Comparison of ENCODE assay signal across 20 cellular contexts in the genomic region with DNA sequence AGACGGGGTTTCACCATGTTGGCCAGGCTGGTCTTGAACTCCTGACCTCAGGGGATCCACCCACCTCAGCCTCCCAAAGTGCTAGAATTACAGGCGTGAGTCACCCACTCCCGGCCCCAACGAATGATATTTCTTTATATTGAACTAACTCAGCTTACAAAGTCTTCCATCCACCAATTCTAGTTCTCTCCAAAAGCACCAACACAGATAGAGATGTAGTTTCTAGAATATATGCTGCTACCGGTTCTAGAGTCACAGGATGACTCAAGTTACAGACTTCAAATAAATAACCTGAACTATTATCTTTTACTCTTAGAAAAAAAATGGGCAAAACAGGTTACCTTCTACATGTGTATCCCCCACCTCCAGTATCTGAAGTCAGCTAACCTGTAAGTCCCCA. TPM values are rescaled to one million over a fixed set of nuclear protein-coding genes. Genes with fewer than 3 reads are reported as not detected.
DNase-seq lines count a peak whose midpoint lies in the region; ATAC-seq and TF ChIP-seq lines count a peak whose summit lies in the region.
"Had no signal": no experiment of that assay in that cellular context is flagged by ENCODE, and none has a peak within 500 bp of the region (broad histone marks: within the 10 kb centered on the region; RNA-seq: fewer than 3 reads in every experiment).

No MANE protein-coding gene starts in this region.

- no peak overlapping the region for H3K4me3 Mint-ChIP-seq in activated CD4-positive, alpha-beta T cell treated with anti-CD3 and anti-CD28 coated beads for 36 hours
- no peak overlapping the region for H3K4me3 Mint-ChIP-seq in central memory CD8-positive, alpha-beta T cell
- H3K4me3 Mint-ChIP-seq in endodermal cell, result no peak overlapping the region
- H3K4me3 Mint-ChIP-seq: CD4-positive, CD25-positive, alpha-beta regulatory T cell; CD8-positive, alpha-beta memory T cell; H9 had no signal

- no peak for DNase-seq in activated CD4-positive, alpha-beta T cell treated with anti-CD3 and anti-CD28 coated beads for 36 hours
- no peak for DNase-seq in activated CD4-positive, alpha-beta T cell treated with anti-CD3 and anti-CD28 coated beads, Interleukin-2, amount 50 U/mL, for 1 hour
- no peak for DNase-seq in left ventricle myocardium inferior
- DNase-seq in Right ventricle myocardium inferior (ENCODE audit: missing footprints), result no peak
- DNase-seq in central memory CD8-positive, alpha-beta T cell (ENCODE audit: low spot score in 2 of 2), result no peak
- no peak for DNase-seq in endodermal cell
- no peak for DNase-seq in stimulated activated CD4-positive, alpha-beta T cell treated with anti-CD3 and anti-CD28 coated beads, Interleukin-4, amount 100 ng/mL, for 1 hour
- DNase-seq: 8988T; BE2C; C1 segment of cervical spinal cord; CD8-positive, alpha-beta memory T cell; COR-L47; DMS 273 treated with DMSO at 0.1 percent for 48 hours; DMS53; DND-41; EL; H9 had no signal

- no peaks in the 10 kb centered on the region for H3K27me3 Mint-ChIP-seq in activated CD4-positive, alpha-beta T cell treated with anti-CD3 and anti-CD28 coated beads for 36 hours
- no peaks in the 10 kb centered on the region for H3K27me3 Mint-ChIP-seq in central memory CD8-positive, alpha-beta T cell
- H3K27me3 Mint-ChIP-seq in endodermal cell (ENCODE audit: insufficient read depth), result no peaks in the 10 kb centered on the region
- H3K27me3 Mint-ChIP-seq: CD4-positive, CD25-positive, alpha-beta regulatory T cell had no signal

- intact Hi-C loops in activated CD4-positive, alpha-beta T cell treated with anti-CD3 and anti-CD28 coated beads for 36 hours (cut with DNase I, micrococcal nuclease), result no loop called here
- intact Hi-C loops in left ventricle myocardium inferior (cut with micrococcal nuclease) (no loop called here), Right ventricle myocardium inferior (cut with DNase I) (no loop called here)

- H3K27me3 ChIP-seq in left ventricle myocardium inferior (ENCODE audit: low read depth) (no peaks in the 10 kb centered on the region), endodermal cell (ENCODE audit: control insufficient read depth, insufficient read depth, low read length, poor library complexity, severe bottlenecking) (no peaks in the 10 kb centered on the region)
- H3K27me3 ChIP-seq: BE2C had no signal

- peaks cover 11% of the 10 kb centered on the region for H3K4me1 Mint-ChIP-seq in activated CD4-positive, alpha-beta T cell treated with anti-CD3 and anti-CD28 coated beads for 36 hours
- peaks cover 39% of the 10 kb centered on the region for H3K4me1 Mint-ChIP-seq in central memory CD8-positive, alpha-beta T cell
- no peaks in the 10 kb centered on the region for H3K4me1 Mint-ChIP-seq in endodermal cell
- H3K4me1 Mint-ChIP-seq: H9 had no signal

- H3K27ac ChIP-seq in left ventricle myocardium inferior (replicated peaks) (peak overlapping the region; percentile 42), endodermal cell (ENCODE audit: low read depth, low read length) (no peak overlapping the region)
- H3K27ac ChIP-seq: HL-60 had no signal

- H3K9me3 ChIP-seq in left ventricle myocardium inferior (replicated peaks) (peaks cover 9% of the 10 kb centered on the region), endodermal cell (ENCODE audit: control insufficient read depth, low read length) (peaks cover 52% of the 10 kb centered on the region)
- H3K9me3 ChIP-seq: BE2C had no signal

- H3K36me3 ChIP-seq in left ventricle myocardium inferior (peaks cover 13% of the 10 kb centered on the region), endodermal cell (ENCODE audit: control insufficient read depth, insufficient read depth, low read length) (peaks cover 35% of the 10 kb centered on the region)
- H3K36me3 ChIP-seq: BE2C had no signal

- ATAC-seq in activated CD4-positive, alpha-beta T cell treated with anti-CD3 and anti-CD28 coated beads for 36 hours, result peak; percentile 53
- ATAC-seq in Right ventricle myocardium inferior, result no peak
- no peak for ATAC-seq in central memory CD8-positive, alpha-beta T cell (replicated peaks; ENCODE audit: extremely low read depth, poor library complexity, severe bottlenecking)
- ATAC-seq: GM12878 had no signal

- peaks cover 28% of the 10 kb centered on the region for H3K36me3 Mint-ChIP-seq in activated CD4-positive, alpha-beta T cell treated with anti-CD3 and anti-CD28 coated beads for 36 hours (ENCODE audit: low read depth)
- H3K36me3 Mint-ChIP-seq in central memory CD8-positive, alpha-beta T cell (ENCODE audit: insufficient read depth), result peaks cover 9% of the 10 kb centered on the region
- H3K36me3 Mint-ChIP-seq in endodermal cell (ENCODE audit: low read depth), result peaks cover 76% of the 10 kb centered on the region

- H3K4me3 ChIP-seq in left ventricle myocardium inferior (no peak overlapping the region), endodermal cell (ENCODE audit: low read length) (no peak overlapping the region)
- H3K4me3 ChIP-seq: GM12878 had no signal

- no peak overlapping the region for H3K9ac ChIP-seq in endodermal cell (ENCODE audit: extremely low read depth, low read length, poor library complexity, severe bottlenecking)

- H3K9me3 Mint-ChIP-seq in activated CD4-positive, alpha-beta T cell treated with anti-CD3 and anti-CD28 coated beads for 36 hours (ENCODE audit: low read depth), result peaks cover 8% of the 10 kb centered on the region
- peaks cover 7% of the 10 kb centered on the region for H3K9me3 Mint-ChIP-seq in central memory CD8-positive, alpha-beta T cell
- H3K9me3 Mint-ChIP-seq in endodermal cell, result peaks cover 55% of the 10 kb centered on the region

- CTCF ChIA-PET in activated CD4-positive, alpha-beta T cell treated with anti-CD3 and anti-CD28 coated beads for 36 hours (lab: Charles Lee), result interaction anchor here (0.9 kb wide), 2 partner anchors 15 to 78 kb away, joined by 3 to 4 read pairs; no protein-coding TSS in a partner anchor

- 93% methylated on average over 5 of the region's 5 CpGs; no CpG with 5 or more reads in 1 of the 2 experiments for WGBS in endodermal cell (ENCODE audit: insufficient coverage in 1 of 2, insufficient read length in 1 of 2), 2 experiments

- POLR2A ChIA-PET in activated CD4-positive, alpha-beta T cell treated with anti-CD3 and anti-CD28 coated beads for 36 hours (lab: Charles Lee), result no interaction called here

- no peak for TF ChIP-seq CTCF in left ventricle myocardium inferior (IDR thresholded peaks at IDR 0.05; ENCODE audit: borderline replicate concordance)
- TF ChIP-seq CTCF in endodermal cell (conservative IDR thresholded peaks at IDR 0.05), result no peak

- H3K4me1 ChIP-seq in left ventricle myocardium inferior, result peaks cover 73% of the 10 kb centered on the region
- H3K4me1 ChIP-seq in endodermal cell (ENCODE audit: control insufficient read depth, insufficient read depth, low read length), result no peaks in the 10 kb centered on the region
- H3K4me1 ChIP-seq: BE2C had no signal

- H3K27ac Mint-ChIP-seq in activated CD4-positive, alpha-beta T cell treated with anti-CD3 and anti-CD28 coated beads for 36 hours, result no peak overlapping the region
- H3K27ac Mint-ChIP-seq in central memory CD8-positive, alpha-beta T cell (ENCODE audit: low read depth), result peak overlapping the region; percentile 47
- H3K27ac Mint-ChIP-seq in endodermal cell, result no peak overlapping the region
- H3K27ac Mint-ChIP-seq: H9 had no signal

RNA-seq across cellular contexts. Expression of a gene that starts 9.2 kb away (rescaled TPM):
- 10 to 100 TPM; 63.4 to 75.2 TPM for total RNA-seq in activated CD4-positive, alpha-beta T cell treated with anti-CD3 and anti-CD28 coated beads for 36 hours
- total RNA-seq in left ventricle myocardium inferior (287 TPM), Right ventricle myocardium inferior (441 TPM), endodermal cell (100 to 1,000 TPM; 128 to 131 TPM)
- polyA plus RNA-seq in endodermal cell (2013, experiment 1 of 2), result 98.0 TPM
- 83.9 TPM for polyA plus RNA-seq in endodermal cell (2013, experiment 2 of 2)
